ENCODE assay signal across 17 cellular contexts in the genomic region with DNA sequence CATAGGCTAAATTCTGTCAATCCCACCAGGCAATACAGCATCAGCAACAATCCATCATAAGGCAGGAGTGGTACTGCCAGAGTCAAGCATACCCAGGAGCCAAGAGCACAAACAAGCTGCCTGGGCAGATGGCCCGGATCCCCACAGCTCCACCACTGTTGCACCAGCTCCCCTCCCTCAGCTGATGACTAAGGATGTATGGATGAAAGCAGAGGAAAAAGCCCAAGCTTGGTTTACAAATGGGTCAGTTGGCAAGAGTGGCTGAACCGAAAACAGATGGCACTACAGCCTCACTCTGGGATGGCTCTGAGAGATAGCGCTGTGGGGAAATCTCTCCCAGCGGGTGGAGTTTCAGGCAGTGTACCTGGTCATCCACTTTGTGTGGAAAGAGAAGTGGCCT.
"Had no signal": no experiment of that assay in that cellular context is flagged by ENCODE, and none has a peak within 500 bp of the region (broad histone marks: within the 10 kb centered on the region; RNA-seq: fewer than 3 reads in every experiment).

No MANE protein-coding gene starts in this region.

- DNase-seq: activated CD4-positive, alpha-beta T cell treated with anti-CD3 and anti-CD28 coated beads for 36 hours; activated CD8-positive, alpha-beta memory T cell treated with anti-CD3 and anti-CD28 coated beads, Interleukin-2, amount 50 U/mL, for 48 hours; activated CD8-positive, alpha-beta T cell treated with anti-CD3 and anti-CD28 coated beads, Interleukin-2, amount 10 ng/mL, durations not matched to agents 7 days and 5 days; activated naive CD8-positive, alpha-beta T cell treated with anti-CD3 and anti-CD28 coated beads, Interleukin-2, amount 10 ng/mL, durations not matched to agents 7 days and 5 days; aorta; effector CD4-positive, alpha-beta T cell; left cardiac atrium; midbrain; naive B cell; right lobe of liver; stimulated activated CD4-positive, alpha-beta T cell treated with anti-CD3 and anti-CD28 coated beads, Interleukin-2, amount 100 ng/mL, for 24 hours; T-helper 1 cell; WERI-Rb-1 had no signal

- ATAC-seq: activated CD4-positive, alpha-beta T cell treated with anti-CD3 and anti-CD28 coated beads for 36 hours; activated CD8-positive, alpha-beta T cell treated with anti-CD3 and anti-CD28 coated beads, Interleukin-2, amount 10 ng/mL, durations not matched to agents 7 days and 5 days; left cardiac atrium; right lobe of liver had no signal

- H3K27me3 ChIP-seq: breast epithelium, right lobe of liver had no signal

- H3K9me3 ChIP-seq: breast epithelium, prostate gland, right lobe of liver, thoracic aorta had no signal

- H3K4me3 ChIP-seq: breast epithelium, lung, prostate gland, right lobe of liver, thoracic aorta had no signal
